Comparison of ENCODE assay signal across 9 cellular contexts in genomic region chr11:67278135-67278938, GRCh38. TPM values are rescaled to one million over a fixed set of nuclear protein-coding genes. Genes with fewer than 3 reads are reported as not detected.
DNase-seq lines count a peak whose midpoint lies in the region; ATAC-seq, FAIRE-seq and TF ChIP-seq lines count a peak whose summit lies in the region.
"Had no signal": no experiment of that assay in that cellular context is flagged by ENCODE, and none has a peak within 500 bp of the region (broad histone marks: within the 10 kb centered on the region; RNA-seq: fewer than 3 reads in every experiment).

No MANE protein-coding gene starts in this region.

- no peak overlapping the region for H3K4me2 ChIP-seq in HepG2 (ENCODE audit: low read depth, low read length)

- H4K20me1 ChIP-seq in HepG2 (ENCODE audit: insufficient read depth, low read length): peaks cover 20% of the 10 kb centered on the region; the same call in 1 of the 2 replicates

- H3K36me3 ChIP-seq in liver (ENCODE audit: control insufficient read depth in 4 of 4, insufficient read depth in 3 of 4, low read depth in 1 of 4, low read length in 3 of 4): peaks cover 19 to 33% (median 23%) of the 10 kb centered on the region in 4 donors
- peaks cover 33 to 75% of the 10 kb centered on the region in 2 experiments; a peak in 4 of 5 replicates for H3K36me3 ChIP-seq in HepG2 (replicated peaks in 1 of 2; ENCODE audit: control insufficient read depth in 1 of 2, insufficient read depth in 2 of 2, low read length in 2 of 2)

- H3K27ac Mint-ChIP-seq in naive B cell: peak overlapping the region; percentile 88 to 99 (median 93)

- ATAC-seq in HepG2 (no peak), naive B cell (ENCODE audit: low read depth in 2 of 2) (no peak), GM18505 (IDR thresholded peaks at IDR 0.05; ENCODE audit: unreplicated experiment) (no peak), HG02970 (IDR thresholded peaks at IDR 0.05; ENCODE audit: low FRiP score, unreplicated experiment) (no peak)

- H3K9me3 ChIP-seq in liver (ENCODE audit: control insufficient read depth in 4 of 4, low read length in 3 of 4) (no peaks in the 10 kb centered on the region), HepG2 (ENCODE audit: low read length) (no peaks in the 10 kb centered on the region)

- TF ChIP-seq EP300 in HepG2 (IDR thresholded peaks at IDR 0.05; ENCODE audit: low read depth in 2 of 2, low read length in 2 of 2) (no peak), HepG2 (CRISPR knock-in tag; IDR thresholded peaks at IDR 0.05; ENCODE audit: borderline replicate concordance) (no peak)

- H3K4me3 Mint-ChIP-seq in naive B cell: peak overlapping the region; percentile 81 to 99 (median 86)

- H3K36me3 Mint-ChIP-seq in naive B cell: peaks cover 0 to 13% of the 10 kb centered on the region in 2 donors

- TF ChIP-seq POLR2A in HepG2 (IDR thresholded peaks at IDR 0.05; ENCODE audit: insufficient read depth in 1 of 2, low read depth in 2 of 2, low read length in 2 of 2) (no peak), GM18505 (IDR thresholded peaks at IDR 0.05; ENCODE audit: borderline replicate concordance, extremely low read depth, insufficient read depth, insufficient read length) (no peak)

- H2AFZ ChIP-seq in HepG2 (ENCODE audit: low read length): no peak overlapping the region

- peaks cover 11% of the 10 kb centered on the region for H3K79me2 ChIP-seq in HepG2 (ENCODE audit: insufficient read depth, low read length)

- DNase-seq in HepG2 (ENCODE audit: low spot score): no peak
- no peak for DNase-seq in naive B cell
- DNase-seq in Kasumi-1 (lab: John Stamatoyannopoulos, UW): no peak
- DNase-seq in NCI-H2107 treated with DMSO at 0.1 percent for 48 hours (lab: John Stamatoyannopoulos, UW; ENCODE audit: unreplicated experiment): no peak

- no peak for TF ChIP-seq CTCF in liver (IDR thresholded peaks at IDR 0.05; ENCODE audit: low read depth, low read length, missing input control)
- no peak for TF ChIP-seq CTCF in HepG2 (CRISPR knock-in tag; IDR thresholded peaks at IDR 0.05)

- CTCF ChIA-PET in HepG2 (lab: Yijun Ruan, JAX; ENCODE audit: low intra/inter-chr PET ratio, low total read pairs): no interaction called here

- H3K27me3 Mint-ChIP-seq in naive B cell: no peaks in the 10 kb centered on the region

- H3K9ac ChIP-seq in liver (ENCODE audit: low read depth in 1 of 2, low read length in 2 of 2) (no peak overlapping the region), HepG2 (ENCODE audit: insufficient read depth, low read depth, low read length) (no peak overlapping the region)

- WGBS in liver: 87% methylated on average over 14 of the region's 14 CpGs
- 97% methylated on average over 4 of the region's 14 CpGs for WGBS in HepG2 (ENCODE audit: low lambda C conversion rate)

- in situ Hi-C loops in HepG2 (cut with HindIII; ENCODE audit: extremely low pct_ligation_motif_present, low pct_unique_long_range_greater_than_20kb): no loop called here

- H3K27ac ChIP-seq in liver (ENCODE audit: low read depth in 1 of 2, low read length in 2 of 2): peak overlapping the region; percentile 3 to 67
- no peak overlapping the region for H3K27ac ChIP-seq in HepG2 (ENCODE audit: extremely low read length, insufficient read depth, low read length)
- peak overlapping the region; percentile 94 for H3K27ac ChIP-seq in cingulate gyrus (ENCODE audit: low read depth, low read length)
- H3K27ac ChIP-seq: C4-2B had no signal

- H3K4me1 Mint-ChIP-seq in naive B cell: peaks cover 38 to 68% (median 65%) of the 10 kb centered on the region in 3 donors

- H3K27me3 ChIP-seq in liver (ENCODE audit: control insufficient read depth in 4 of 4, insufficient read depth in 4 of 4, low read length in 3 of 4) (no peaks in the 10 kb centered on the region), HepG2 (ENCODE audit: control insufficient read depth in 1 of 2, insufficient read depth in 2 of 2, low read length in 2 of 2) (no peaks in the 10 kb centered on the region)

- H3K4me1 ChIP-seq in liver (ENCODE audit: control insufficient read depth in 4 of 4, insufficient read depth in 4 of 4, low read length in 3 of 4) (peaks cover 5 to 39% (median 11%) of the 10 kb centered on the region in 4 donors), HepG2 (ENCODE audit: insufficient read depth, low read length) (peaks cover 6% of the 10 kb centered on the region; the same call in 1 of the 2 replicates)

- POLR2A ChIA-PET in HepG2 (lab: Yijun Ruan, JAX): interaction anchor here (1.7 kb wide), 1 partner anchor 10 kb away, joined by 8 read pairs; the partner anchor contains the start of gene ANKRD13D

- TF ChIP-seq RAD21 in liver (IDR thresholded peaks at IDR 0.05) (no peak), HepG2 (CRISPR knock-in tag; IDR thresholded peaks at IDR 0.05) (no peak)

- H3K4me3 ChIP-seq in liver (ENCODE audit: low read depth in 1 of 3, low read length in 3 of 3) (no peak overlapping the region), HepG2 (replicated peaks in 1 of 3; ENCODE audit: insufficient read depth in 1 of 3, low read depth in 2 of 3, low read length in 3 of 3) (no peak overlapping the region)

- no peaks in the 10 kb centered on the region for H3K9me3 Mint-ChIP-seq in naive B cell

- no TSS peak for BruUV-seq in HepG2 (replicated peaks; lab: Mats Ljungman, UMichigan)

- intact Hi-C loops in HepG2 (cut with micrococcal nuclease; ENCODE audit: unreplicated experiment): no loop called here

- no peak for FAIRE-seq in HepG2 (lab: Jason Lieb, UNC)

RNA-seq across cellular contexts. Expression of gene ANKRD13D, which starts 10.8 kb away (rescaled TPM):
- total RNA-seq in liver (10 to 100 TPM in 1 of 2 donors, 1 to 10 TPM in 1; 5.6 to 15.0 TPM), HepG2 (2016; rRNA removed; fragmentation: Illumina TruSeq; extraction: Trizol) (4.8 and 18.6 TPM in 2 replicates)
- polyA plus RNA-seq in liver (1 to 10 TPM; 5.5 to 6.1 TPM), HepG2 (2011; rRNA removed) (27.3 and 35.5 TPM in 2 replicates), naive B cell (ENCODE audit: low read depth in 6 of 6) (10 to 100 TPM in 2 of 6 donors, 1 to 10 TPM in 4; 3.5 to 18.4 (median 8.4) TPM)
- 27.6 and 29.6 TPM in 2 replicates for total RNA-seq in HepG2 (2016; cell fraction: cytosol; rRNA removed; fragmentation: Illumina TruSeq; extraction: Trizol; ENCODE audit: low read depth)
- 5.9 and 17.7 TPM in 2 replicates for total RNA-seq in HepG2 (2016; cell fraction: insoluble cytoplasmic fraction; rRNA removed; fragmentation: Illumina TruSeq; extraction: Trizol)
- total RNA-seq in HepG2 (2016; cell fraction: membrane; rRNA removed; fragmentation: Illumina TruSeq; extraction: Trizol): 13.2 and 14.7 TPM in 2 replicates
- total RNA-seq in HepG2 (2016; cell fraction: nucleus; rRNA removed; fragmentation: Illumina TruSeq; extraction: Trizol): 26.2 and 27.8 TPM in 2 replicates
- polyA plus RNA-seq in HepG2 (2011; cell fraction: cytosol; rRNA removed): 14.4 and 20.5 TPM in 2 replicates
- polyA plus RNA-seq in HepG2 (2011; cell fraction: nucleus; rRNA removed): 139 and 163 TPM in 2 replicates
- 9.7 and 17.4 TPM in 2 replicates for polyA plus RNA-seq in HepG2 (2012)
- polyA plus RNA-seq in HepG2 (2016; cell fraction: cytosol; fragmentation: Illumina TruSeq; extraction: Trizol; ENCODE audit: low read depth): 7.4 TPM in 2 replicates
- polyA plus RNA-seq in HepG2 (2016; cell fraction: insoluble cytoplasmic fraction; fragmentation: Illumina TruSeq; extraction: Trizol; ENCODE audit: low read depth): 5.1 and 7.5 TPM in 2 replicates
- polyA plus RNA-seq in HepG2 (2016; cell fraction: membrane; fragmentation: Illumina TruSeq; extraction: Trizol; ENCODE audit: low read depth): 10.9 and 11.1 TPM in 2 replicates
- 77.4 and 86.1 TPM in 2 replicates for polyA plus RNA-seq in HepG2 (2016; cell fraction: nucleus; fragmentation: Illumina TruSeq; extraction: Trizol; ENCODE audit: insufficient read depth, low read depth)
- polyA minus RNA-seq in HepG2 (2011; rRNA and poly(A)+ RNA removed; ENCODE audit: low replicate concordance): 27.0 and 38.7 TPM in 2 replicates
- polyA minus RNA-seq in HepG2 (2011; cell fraction: cytosol; rRNA and poly(A)+ RNA removed): 4.4 and 7.0 TPM in 2 replicates
- 38.2 and 45.5 TPM in 2 replicates for polyA minus RNA-seq in HepG2 (2011; cell fraction: nucleus; rRNA and poly(A)+ RNA removed)

RNA-seq across cellular contexts. Expression of gene GRK2, which starts 12.1 kb away (rescaled TPM):
- total RNA-seq in liver: 10 to 100 TPM; 35.0 to 41.4 TPM
- polyA plus RNA-seq in liver: 10 to 100 TPM; 13.4 to 28.4 TPM
- 26.3 and 31.3 TPM in 2 replicates for total RNA-seq in HepG2 (2016; rRNA removed; fragmentation: Illumina TruSeq; extraction: Trizol)
- total RNA-seq in HepG2 (2016; cell fraction: cytosol; rRNA removed; fragmentation: Illumina TruSeq; extraction: Trizol; ENCODE audit: low read depth): 26.5 and 26.8 TPM in 2 replicates
- total RNA-seq in HepG2 (2016; cell fraction: insoluble cytoplasmic fraction; rRNA removed; fragmentation: Illumina TruSeq; extraction: Trizol): 21.7 and 32.4 TPM in 2 replicates
- 46.5 and 47.3 TPM in 2 replicates for total RNA-seq in HepG2 (2016; cell fraction: membrane; rRNA removed; fragmentation: Illumina TruSeq; extraction: Trizol)
- total RNA-seq in HepG2 (2016; cell fraction: nucleus; rRNA removed; fragmentation: Illumina TruSeq; extraction: Trizol): 25.3 and 29.3 TPM in 2 replicates
- 42.4 and 66.8 TPM in 2 replicates for polyA plus RNA-seq in HepG2 (2011; rRNA removed)
- polyA plus RNA-seq in HepG2 (2011; cell fraction: cytosol; rRNA removed): 34.8 and 51.8 TPM in 2 replicates
- polyA plus RNA-seq in HepG2 (2011; cell fraction: nucleus; rRNA removed): 202 and 278 TPM in 2 replicates
- polyA plus RNA-seq in HepG2 (2012): 39.1 and 39.9 TPM in 2 replicates
- 19.6 and 21.3 TPM in 2 replicates for polyA plus RNA-seq in HepG2 (2016; cell fraction: cytosol; fragmentation: Illumina TruSeq; extraction: Trizol; ENCODE audit: low read depth)
- 24.6 and 30.4 TPM in 2 replicates for polyA plus RNA-seq in HepG2 (2016; cell fraction: insoluble cytoplasmic fraction; fragmentation: Illumina TruSeq; extraction: Trizol; ENCODE audit: low read depth)
- 34.4 and 41.1 TPM in 2 replicates for polyA plus RNA-seq in HepG2 (2016; cell fraction: membrane; fragmentation: Illumina TruSeq; extraction: Trizol; ENCODE audit: low read depth)
- polyA plus RNA-seq in HepG2 (2016; cell fraction: nucleus; fragmentation: Illumina TruSeq; extraction: Trizol; ENCODE audit: insufficient read depth, low read depth): 65.6 and 70.5 TPM in 2 replicates
- 142 and 187 TPM in 2 replicates for polyA minus RNA-seq in HepG2 (2011; rRNA and poly(A)+ RNA removed; ENCODE audit: low replicate concordance)
- 39.4 and 40.8 TPM in 2 replicates for polyA minus RNA-seq in HepG2 (2011; cell fraction: cytosol; rRNA and poly(A)+ RNA removed)
- polyA minus RNA-seq in HepG2 (2011; cell fraction: nucleus; rRNA and poly(A)+ RNA removed): 41.1 and 50.2 TPM in 2 replicates
- 10 to 100 TPM; 17.9 to 63.4 (median 31.7) TPM for polyA plus RNA-seq in naive B cell (ENCODE audit: low read depth in 6 of 6)

RNA-seq across cellular contexts. Expression of gene SSH3, which starts 25.0 kb away (rescaled TPM):
- total RNA-seq in liver (10 to 100 TPM in 1 of 2 donors, 1 to 10 TPM in 1; 4.8 to 10.4 TPM), HepG2 (2016; rRNA removed; fragmentation: Illumina TruSeq; extraction: Trizol) (7.5 and 12.4 TPM in 2 replicates)
- polyA plus RNA-seq in liver (1 to 10 TPM; 7.6 to 8.7 TPM), HepG2 (2011; rRNA removed) (18.6 and 18.8 TPM in 2 replicates), naive B cell (ENCODE audit: low read depth in 6 of 6) (under 1 TPM in 1 of 6 donors, not detected in 5; 0.18 TPM)
- 2.6 and 4.3 TPM in 2 replicates for total RNA-seq in HepG2 (2016; cell fraction: cytosol; rRNA removed; fragmentation: Illumina TruSeq; extraction: Trizol; ENCODE audit: low read depth)
- total RNA-seq in HepG2 (2016; cell fraction: insoluble cytoplasmic fraction; rRNA removed; fragmentation: Illumina TruSeq; extraction: Trizol): 5.5 and 11.6 TPM in 2 replicates
- 5.3 and 7.4 TPM in 2 replicates for total RNA-seq in HepG2 (2016; cell fraction: membrane; rRNA removed; fragmentation: Illumina TruSeq; extraction: Trizol)
- total RNA-seq in HepG2 (2016; cell fraction: nucleus; rRNA removed; fragmentation: Illumina TruSeq; extraction: Trizol): 13.3 and 15.7 TPM in 2 replicates
- 5.6 and 8.3 TPM in 2 replicates for polyA plus RNA-seq in HepG2 (2011; cell fraction: cytosol; rRNA removed)
- polyA plus RNA-seq in HepG2 (2011; cell fraction: nucleus; rRNA removed): 74.8 and 103 TPM in 2 replicates
- polyA plus RNA-seq in HepG2 (2012): 15.3 and 17.6 TPM in 2 replicates
- polyA plus RNA-seq in HepG2 (2016; cell fraction: cytosol; fragmentation: Illumina TruSeq; extraction: Trizol; ENCODE audit: low read depth): 4.4 and 5.1 TPM in 2 replicates
- polyA plus RNA-seq in HepG2 (2016; cell fraction: insoluble cytoplasmic fraction; fragmentation: Illumina TruSeq; extraction: Trizol; ENCODE audit: low read depth): 8.5 and 13.0 TPM in 2 replicates
- polyA plus RNA-seq in HepG2 (2016; cell fraction: membrane; fragmentation: Illumina TruSeq; extraction: Trizol; ENCODE audit: low read depth): 7.7 and 10.7 TPM in 2 replicates
- 31.0 and 36.7 TPM in 2 replicates for polyA plus RNA-seq in HepG2 (2016; cell fraction: nucleus; fragmentation: Illumina TruSeq; extraction: Trizol; ENCODE audit: insufficient read depth, low read depth)
- 9.3 and 33.1 TPM in 2 replicates for polyA minus RNA-seq in HepG2 (2011; rRNA and poly(A)+ RNA removed; ENCODE audit: low replicate concordance)
- polyA minus RNA-seq in HepG2 (2011; cell fraction: cytosol; rRNA and poly(A)+ RNA removed): 5.9 and 7.6 TPM in 2 replicates
- polyA minus RNA-seq in HepG2 (2011; cell fraction: nucleus; rRNA and poly(A)+ RNA removed): 12.7 and 14.4 TPM in 2 replicates

Comparison
In these comparisons a context has a peak if more than half of its experiments do, and no peak if none do; other contexts are left out.
1. RNA of gene SSH3, which starts 25.0 kb away (polyA plus RNA-seq): 4.4 to 103 TPM in HepG2 and 7.6 to 8.7 TPM in liver; 0.18 TPM in naive B cell; every median in the first group is over 4 times any median in the second.